In genomic region chr6:85544776-85545175, GRCh38 we compare ENCODE assay signal across 19 cellular contexts.
"Had no signal": no experiment of that assay in that cellular context is flagged by ENCODE, and none has a peak within 500 bp of the region (broad histone marks: within the 10 kb centered on the region; RNA-seq: fewer than 3 reads in every experiment).

No MANE protein-coding gene starts in this region.

- H3K36me3 ChIP-seq: ovary had no signal

- H3K4me2 ChIP-seq: neural progenitor cell had no signal

- H3K4me3 Mint-ChIP-seq: activated CD4-positive, alpha-beta T cell treated with anti-CD3 and anti-CD28 coated beads, Interleukin-2, amount 10 ng/mL, durations not matched to agents 7 days and 5 days; activated T-cell treated with anti-CD3 and anti-CD28 coated beads, Interleukin-2, amount 50 U/mL, for 72 hours; central memory CD8-positive, alpha-beta T cell; neural progenitor cell; T-helper 2 cell treated with Interferon-gamma antibody and Interleukin-4, amounts not matched to agents 5 μg/mL and 100 μg/mL, for 36 hours had no signal

- H2AFZ ChIP-seq: neural progenitor cell had no signal

- ATAC-seq: activated naive CD4-positive, alpha-beta T cell treated with anti-CD3 and anti-CD28 coated beads, Interleukin-2, amount 50 U/mL, for 72 hours; activated T-cell treated with anti-CD3 and anti-CD28 coated beads, Interleukin-2, amount 50 U/mL, for 72 hours; heart right ventricle; sciatic nerve had no signal

- H3K9me3 Mint-ChIP-seq: activated naive CD4-positive, alpha-beta T cell treated with anti-CD3 and anti-CD28 coated beads, Interleukin-2, amount 50 U/mL, for 72 hours; activated T-cell treated with anti-CD3 and anti-CD28 coated beads, Interleukin-2, amount 50 U/mL, for 72 hours; central memory CD8-positive, alpha-beta T cell; neural progenitor cell had no signal

- H3K27me3 ChIP-seq: brain microvascular endothelial cell, esophagus muscularis mucosa, heart right ventricle, neural progenitor cell, ovary, spleen had no signal

- H3K27ac Mint-ChIP-seq: activated CD4-positive, alpha-beta T cell treated with anti-CD3 and anti-CD28 coated beads, Interleukin-2, amount 10 ng/mL, durations not matched to agents 7 days and 5 days; activated T-cell treated with anti-CD3 and anti-CD28 coated beads, Interleukin-2, amount 50 U/mL, for 72 hours; neural progenitor cell; T-helper 2 cell treated with Interferon-gamma antibody and Interleukin-4, amounts not matched to agents 5 μg/mL and 100 μg/mL, for 36 hours had no signal

- H3K27ac ChIP-seq: brain microvascular endothelial cell, esophagus muscularis mucosa, heart right ventricle, neural progenitor cell, ovary, spleen had no signal

- H3K9me3 ChIP-seq: esophagus muscularis mucosa, heart right ventricle, ovary had no signal

- H3K4me1 ChIP-seq: esophagus muscularis mucosa, heart right ventricle, neural progenitor cell, spleen had no signal

- DNase-seq: activated CD4-positive, alpha-beta T cell treated with anti-CD3 and anti-CD28 coated beads, Interleukin-2, amount 10 ng/mL, durations not matched to agents 7 days and 5 days; activated CD4-positive, CD25-positive, alpha-beta regulatory T cell; activated CD8-positive, alpha-beta memory T cell treated with anti-CD3 and anti-CD28 coated beads, Interleukin-2, amount 50 U/mL, for 48 hours; activated gamma-delta T cell; activated T-cell treated with anti-CD3 and anti-CD28 coated beads, Interleukin-2, amount 50 U/mL, for 72 hours; amygdala; brain microvascular endothelial cell; cortex of kidney; effector CD4-positive, alpha-beta T cell; heart right ventricle; mammary epithelial cell; ovary; spleen had no signal

- H3K9ac ChIP-seq: neural progenitor cell had no signal

- H3K4me3 ChIP-seq: esophagus muscularis mucosa, heart right ventricle, neural progenitor cell, ovary, spleen had no signal

- H3K4me1 Mint-ChIP-seq: activated CD4-positive, alpha-beta T cell treated with anti-CD3 and anti-CD28 coated beads, Interleukin-2, amount 10 ng/mL, durations not matched to agents 7 days and 5 days; neural progenitor cell had no signal

- H3K27me3 Mint-ChIP-seq: activated CD4-positive, alpha-beta T cell treated with anti-CD3 and anti-CD28 coated beads, Interleukin-2, amount 10 ng/mL, durations not matched to agents 7 days and 5 days; central memory CD8-positive, alpha-beta T cell had no signal
